Comparison of ENCODE assay signal across 1 cellular context in genomic region chr20:8524716-8525343, GRCh38.
TF ChIP-seq lines count a peak whose summit lies in the region.

No MANE protein-coding gene starts in this region.

TF ChIP-seq in GM23338, 12 proteins besides CTCF, POLR2A, EP300 and RAD21:
- TF ChIP-seq ZNF462 (CRISPR knock-in tag; IDR thresholded peaks at IDR 0.05) (no peak), JUNB (IDR thresholded peaks at IDR 0.05; ENCODE audit: unreplicated experiment) (no peak), EZH2 (IDR thresholded peaks at IDR 0.05; ENCODE audit: low read depth, unreplicated experiment) (no peak), CREB1 (CRISPR knock-in tag; IDR thresholded peaks at IDR 0.05; ENCODE audit: low read depth) (no peak), ZNF114 (CRISPR knock-in tag; IDR thresholded peaks at IDR 0.05) (no peak), REST (IDR thresholded peaks at IDR 0.05; ENCODE audit: unreplicated experiment) (no peak), POLR2AphosphoS5 (IDR thresholded peaks at IDR 0.05; ENCODE audit: low read depth) (no peak), NANOG (IDR thresholded peaks at IDR 0.05; ENCODE audit: borderline replicate concordance) (no peak), STAT1 (IDR thresholded peaks at IDR 0.05; ENCODE audit: unreplicated experiment) (no peak), EZH2phosphoT487 (IDR thresholded peaks at IDR 0.05; ENCODE audit: unreplicated experiment) (no peak), ETS1 (IDR thresholded peaks at IDR 0.05) (no peak), ZNF331 (CRISPR knock-in tag; IDR thresholded peaks at IDR 0.05; ENCODE audit: low read depth) (no peak)
